In the genomic region with DNA sequence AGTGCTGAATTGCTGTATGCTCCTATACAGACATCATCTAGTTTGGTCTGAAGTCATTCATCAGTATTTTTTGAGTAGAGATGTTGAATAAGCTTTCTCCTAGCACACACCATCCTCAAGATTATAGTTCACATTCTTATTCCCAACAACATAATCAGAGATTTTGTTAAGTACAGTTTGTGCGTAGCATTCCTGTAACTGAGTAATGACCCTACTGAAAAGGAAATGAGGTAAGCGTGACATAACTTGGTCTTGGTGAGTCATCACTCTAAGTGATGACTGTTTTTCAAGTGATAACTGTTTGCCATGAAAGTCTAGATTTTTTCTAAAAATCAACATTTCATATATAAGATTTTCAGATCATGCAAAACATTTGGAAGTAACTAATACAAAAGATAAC, we compare ENCODE assay signal across 16 cellular contexts. TPM values are rescaled to one million over a fixed set of nuclear protein-coding genes. Genes with fewer than 3 reads are reported as not detected.
DNase-seq lines count a peak whose midpoint lies in the region; ATAC-seq, FAIRE-seq and TF ChIP-seq lines count a peak whose summit lies in the region.
"Had no signal": no experiment of that assay in that cellular context is flagged by ENCODE, and none has a peak within 500 bp of the region (broad histone marks: within the 10 kb centered on the region; RNA-seq: fewer than 3 reads in every experiment).

No MANE protein-coding gene starts in this region.

- H3K9me3 Mint-ChIP-seq in MCF 10A (ENCODE audit: unreplicated experiment) = peaks cover 1% of the 10 kb centered on the region

- H3K27me3 ChIP-seq in breast epithelium = no peaks in the 10 kb centered on the region

- BruUV-seq in MCF 10A (replicated peaks; lab: Mats Ljungman, UMichigan) = no TSS peak

- peak; percentile 63 for ATAC-seq in SK-N-SH treated with all-trans-retinoic acid at 6 μM for 48 hours
- no peak for ATAC-seq in GM18867 (IDR thresholded peaks at IDR 0.05; ENCODE audit: unreplicated experiment)

- CTCF ChIA-PET in MCF 10A (lab: Yijun Ruan, JAX) = no interaction called here

- H3K27ac ChIP-seq in breast epithelium = no peak overlapping the region
- H3K27ac ChIP-seq: parathyroid adenoma had no signal

- no peaks in the 10 kb centered on the region for H3K9me3 ChIP-seq in breast epithelium

- H3K4me1 ChIP-seq in breast epithelium = no peaks in the 10 kb centered on the region
- H3K4me1 ChIP-seq: parathyroid adenoma had no signal

- DNase-seq in MCF 10A (ENCODE audit: unreplicated experiment) (peak; percentile 54), breast epithelium (ENCODE audit: low spot score in 2 of 2) (no peak), fibroblast of villous mesenchyme (ENCODE audit: low read depth) (peak; percentile 83), urothelium cell line (ENCODE audit: low spot score) (peak; percentile 6), retina (no peak)
- no peak for DNase-seq in stimulated activated CD4-positive, alpha-beta T cell treated with anti-CD3 and anti-CD28 coated beads, Interleukin-2, amount 100 ng/mL, for 48 hours
- DNase-seq: activated CD4-positive, alpha-beta T cell treated with anti-CD3 and anti-CD28 coated beads for 1 hour; central memory CD4-positive, alpha-beta T cell; GDM1; NCI-H146; NCI-H82; substantia nigra had no signal

- intact Hi-C loops in MCF 10A (cut with micrococcal nuclease) = no loop called here
- intact Hi-C loops in breast epithelium (cut with DNase I; ENCODE audit: low total_unique reads) = no loop called here

- no peak overlapping the region for H3K4me3 ChIP-seq in breast epithelium
- H3K4me3 ChIP-seq in fibroblast of villous mesenchyme (ENCODE audit: low read depth, low read length) = no peak overlapping the region

- POLR2A ChIA-PET in MCF 10A (lab: Yijun Ruan, JAX) = no interaction called here

- no peak for TF ChIP-seq CTCF in MCF 10A (IDR thresholded peaks at IDR 0.05; ENCODE audit: unreplicated experiment)
- no peak for TF ChIP-seq CTCF in breast epithelium (IDR thresholded peaks at IDR 0.05)
- no peak for TF ChIP-seq CTCF in fibroblast of villous mesenchyme (IDR thresholded peaks at IDR 0.05; ENCODE audit: insufficient read depth, low read depth, low read length)

- H3K4me1 Mint-ChIP-seq in MCF 10A (ENCODE audit: insufficient read depth, unreplicated experiment) = peaks cover 9% of the 10 kb centered on the region

- H3K27me3 Mint-ChIP-seq in MCF 10A (ENCODE audit: insufficient read depth, unreplicated experiment) = no peaks in the 10 kb centered on the region

- no peaks in the 10 kb centered on the region for H3K36me3 Mint-ChIP-seq in MCF 10A (ENCODE audit: insufficient read depth, unreplicated experiment)

- no peaks in the 10 kb centered on the region for H3K36me3 ChIP-seq in breast epithelium

- H3K27ac Mint-ChIP-seq in MCF 10A (ENCODE audit: low read depth, unreplicated experiment) = peak overlapping the region; percentile 65

- FAIRE-seq in urothelium cell line (lab: Jason Lieb, UNC) = no peak

- TF ChIP-seq POLR2A in breast epithelium (IDR thresholded peaks at IDR 0.05) = no peak

- H3K4me3 Mint-ChIP-seq in MCF 10A (ENCODE audit: unreplicated experiment) = no peak overlapping the region

TF ChIP-seq in SK-N-SH treated with all-trans-retinoic acid at 6 μM for 48 hours, 23 proteins besides CTCF, POLR2A, EP300 and RAD21:
- no peak for TF ChIP-seq ZNF8 (CRISPR knock-in tag; IDR thresholded peaks at IDR 0.05)

RNA-seq across cellular contexts. Expression of a gene that starts 18.5 kb away (rescaled TPM):
- total RNA-seq in MCF 10A (2022) (not detected in 2 replicates), breast epithelium (not detected), fibroblast of villous mesenchyme (not detected in 2 replicates)
- total RNA-seq: liver had no signal

Comparison
In these comparisons a context has a peak if more than half of its experiments do, and no peak if none do; other contexts are left out.
1. DNase-seq: peak in MCF 10A (single experiment), fibroblast of villous mesenchyme (single experiment) and urothelium cell line (single experiment); none in breast epithelium (0 of 2), retina (single experiment) and stimulated activated CD4-positive, alpha-beta T cell treated with anti-CD3 and anti-CD28 coated beads, Interleukin-2, amount 100 ng/mL, for 48 hours (0 of 2).